In the genomic region with DNA sequence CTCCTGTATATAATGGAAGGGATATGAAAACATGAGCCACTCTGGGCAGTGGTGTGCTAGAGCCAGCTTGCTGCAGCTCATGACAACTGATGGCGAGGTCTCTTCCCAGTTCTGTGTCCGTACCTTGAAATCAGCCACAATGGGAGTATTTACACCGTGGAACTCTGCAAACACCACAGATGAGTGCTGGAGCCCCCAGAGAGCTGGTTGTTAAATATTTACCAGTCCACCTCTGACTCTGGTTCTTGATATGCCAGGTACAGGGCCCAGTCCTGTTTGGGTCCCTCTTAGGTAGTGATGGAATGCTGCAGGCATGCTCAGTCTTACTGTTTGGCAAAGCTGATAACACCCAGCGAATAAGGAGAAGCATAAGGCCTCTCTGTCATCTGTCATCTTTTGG, we compare ENCODE assay signal across 18 cellular contexts.
A peak's percentile ranks its signal among the peaks of the same experiment; 100 is the strongest.
DNase-seq lines count a peak whose midpoint lies in the region; ATAC-seq, FAIRE-seq and TF ChIP-seq lines count a peak whose summit lies in the region.
"Had no signal": no experiment of that assay in that cellular context is flagged by ENCODE, and none has a peak within 500 bp of the region (broad histone marks: within the 10 kb centered on the region; RNA-seq: fewer than 3 reads in every experiment).

No MANE protein-coding gene starts in this region.

- H3K9me3 ChIP-seq in breast epithelium (no peaks in the 10 kb centered on the region), keratinocyte (ENCODE audit: control insufficient read depth, low read depth, low read length) (peaks cover 3% of the 10 kb centered on the region), spleen (peaks cover 0 to 7% (median 0%) of the 10 kb centered on the region in 8 donors), adrenal gland (replicated peaks in 1 of 3) (no peaks in the 10 kb centered on the region)
- H3K9me3 ChIP-seq: Peyer's patch had no signal

- ATAC-seq in HG03342 (IDR thresholded peaks at IDR 0.05; ENCODE audit: unreplicated experiment) = no peak
- ATAC-seq: GM12878, K562 had no signal

- TF ChIP-seq POLR2A in breast epithelium (IDR thresholded peaks at IDR 0.05) (no peak), spleen (IDR thresholded peaks at IDR 0.05) (no peak), adrenal gland (IDR thresholded peaks at IDR 0.05) (no peak)

- no peak for DNase-seq in MCF 10A (ENCODE audit: unreplicated experiment)
- no peak for DNase-seq in breast epithelium (ENCODE audit: low spot score in 2 of 2)
- no peak for DNase-seq in RWPE1 (ENCODE audit: low spot score)
- no peak for DNase-seq in keratinocyte (ENCODE audit: low read depth, low spot score)
- peak; percentile 13 for DNase-seq in spleen
- no peak for DNase-seq in adrenal gland
- no peak for DNase-seq in pons (ENCODE audit: low spot score)
- DNase-seq: DMS79, H9, NCI-H1048, NCI-H146, Peyer's patch, SHP77 treated with DMSO at 0.1 percent for 48 hours had no signal

- H3K27ac Mint-ChIP-seq in MCF 10A (ENCODE audit: low read depth, unreplicated experiment) = peak overlapping the region; percentile 93
- H3K27ac Mint-ChIP-seq: CD14-positive monocyte, H9 had no signal

- CTCF ChIA-PET in MCF 10A (lab: Yijun Ruan, JAX) = interaction anchor here (0.6 to 1.6 kb wide), 6 partner anchors 11 to 458 kb away, joined by 3 to 5 read pairs (median 3); no protein-coding TSS in a partner anchor
- CTCF ChIA-PET in RWPE1 (lab: Yijun Ruan, JAX) = interaction anchor here (0.8 to 1.1 kb wide), 2 partner anchors 67 to 283 kb away, joined by 3 to 4 read pairs; no protein-coding TSS in a partner anchor

- H3K4me3 Mint-ChIP-seq in MCF 10A (ENCODE audit: unreplicated experiment) = no peak overlapping the region
- H3K4me3 Mint-ChIP-seq: CD14-positive monocyte, H9 had no signal

- H3K27ac ChIP-seq in breast epithelium (no peak overlapping the region), RWPE1 (peak overlapping the region; percentile 58), keratinocyte (ENCODE audit: control insufficient read depth, insufficient read depth, low read length) (peak overlapping the region; percentile 94), spleen (no peak overlapping the region), adrenal gland (no peak overlapping the region)
- H3K27ac ChIP-seq: Peyer's patch had no signal

- BruUV-seq in MCF 10A (replicated peaks; lab: Mats Ljungman, UMichigan) = TSS peak; percentile 89

- no peaks in the 10 kb centered on the region for H4K20me1 ChIP-seq in keratinocyte (ENCODE audit: control insufficient read depth, extremely low read depth, insufficient read depth, low read length)

- no peaks in the 10 kb centered on the region for H3K79me2 ChIP-seq in keratinocyte (ENCODE audit: control insufficient read depth, insufficient read depth, low read length)

- 91 to 93% (median 92%) methylated on average over 4 of the region's 4 CpGs for WGBS in spleen, 5 donors
- 93 to 96% (median 94%) methylated on average over 4 of the region's 4 CpGs for WGBS in adrenal gland, 4 donors

- H3K4me1 ChIP-seq in breast epithelium (no peaks in the 10 kb centered on the region), keratinocyte (ENCODE audit: control insufficient read depth, extremely low read depth, insufficient read depth, low read length) (peaks cover 19% of the 10 kb centered on the region), spleen (no peaks in the 10 kb centered on the region), adrenal gland (replicated peaks in 1 of 2) (no peaks in the 10 kb centered on the region)
- H3K4me1 ChIP-seq: Peyer's patch had no signal

- POLR2A ChIA-PET in MCF 10A (lab: Yijun Ruan, JAX) (interaction anchor here (0.7 to 3.0 kb wide), 12 partner anchors 9 to 265 kb away, joined by 3 to 20 read pairs (median 7); no protein-coding TSS in a partner anchor), RWPE1 (lab: Yijun Ruan, JAX; ENCODE audit: low non-redundant PET) (no interaction called here)

- intact Hi-C loops in MCF 10A (cut with micrococcal nuclease) = no loop called here
- intact Hi-C loops in breast epithelium (cut with DNase I; ENCODE audit: low total_unique reads) = no loop called here
- intact Hi-C loops in spleen (cut with DNase I; ENCODE audit: low total_unique reads) = no loop called here
- intact Hi-C loops in adrenal gland (cut with DNase I) = no loop called here

- no peaks in the 10 kb centered on the region for H3K36me3 Mint-ChIP-seq in MCF 10A (ENCODE audit: insufficient read depth, unreplicated experiment)
- H3K36me3 Mint-ChIP-seq: CD14-positive monocyte had no signal

- peak overlapping the region; percentile 76 for H3K4me2 ChIP-seq in keratinocyte (ENCODE audit: control insufficient read depth, extremely low read depth, insufficient read depth, low read depth, low read length)

- H3K27me3 Mint-ChIP-seq in MCF 10A (ENCODE audit: insufficient read depth, unreplicated experiment) = no peaks in the 10 kb centered on the region

- H3K9ac ChIP-seq in keratinocyte (ENCODE audit: control insufficient read depth, extremely low read depth, insufficient read depth, low read length) = peak overlapping the region; percentile 48

- peak overlapping the region; percentile 78 for H2AFZ ChIP-seq in keratinocyte (ENCODE audit: control insufficient read depth, low read length)

- H3K36me3 ChIP-seq in breast epithelium = no peaks in the 10 kb centered on the region
- no peaks in the 10 kb centered on the region for H3K36me3 ChIP-seq in keratinocyte (ENCODE audit: control insufficient read depth in 2 of 2, extremely low read depth in 1 of 2, insufficient read depth in 2 of 2, low read length in 2 of 2)
- no peaks in the 10 kb centered on the region for H3K36me3 ChIP-seq in spleen
- H3K36me3 ChIP-seq in adrenal gland (replicated peaks in 1 of 2) = no peaks in the 10 kb centered on the region
- H3K36me3 ChIP-seq: Peyer's patch had no signal

- no peaks in the 10 kb centered on the region for H3K9me1 ChIP-seq in keratinocyte (ENCODE audit: control insufficient read depth, extremely low read depth, insufficient read depth, low read length)

- dilution Hi-C loops in keratinocyte (cut with MboI; ENCODE audit: extremely low pct_ligation_motif_present, low sequenced_read_pairs) = no loop called here

- FAIRE-seq in keratinocyte (lab: Jason Lieb, UNC) = no peak
- FAIRE-seq: GM12878, GM18507, K562 had no signal

- H3K27me3 ChIP-seq in breast epithelium (no peaks in the 10 kb centered on the region), keratinocyte (ENCODE audit: control insufficient read depth, extremely low read depth, insufficient read depth, low read length) (no peaks in the 10 kb centered on the region), spleen (replicated peaks in 1 of 7) (peaks cover 0 to 8% (median 0%) of the 10 kb centered on the region in 7 donors), adrenal gland (no peaks in the 10 kb centered on the region)
- H3K27me3 ChIP-seq: Peyer's patch had no signal

- TF ChIP-seq CTCF in MCF 10A (IDR thresholded peaks at IDR 0.05; ENCODE audit: unreplicated experiment) (no peak), breast epithelium (IDR thresholded peaks at IDR 0.05) (no peak), RWPE1 (conservative IDR thresholded peaks at IDR 0.05; ENCODE audit: low read depth) (no peak), keratinocyte (optimal IDR thresholded peaks at IDR 0.05 in 1 of 3, IDR thresholded peaks at IDR 0.05 in 1 of 3, conservative IDR thresholded peaks at IDR 0.05 in 1 of 3; ENCODE audit: extremely low read depth in 1 of 3, insufficient read depth in 2 of 3, low read length in 3 of 3) (no peak), spleen (IDR thresholded peaks at IDR 0.05 in 8 of 11, conservative IDR thresholded peaks at IDR 0.05 in 3 of 11) (no peak), adrenal gland (IDR thresholded peaks at IDR 0.05) (no peak)

- peaks cover 15% of the 10 kb centered on the region for H3K4me1 Mint-ChIP-seq in MCF 10A (ENCODE audit: insufficient read depth, unreplicated experiment)
- H3K4me1 Mint-ChIP-seq: CD14-positive monocyte had no signal

- H3K9me3 Mint-ChIP-seq in MCF 10A (ENCODE audit: unreplicated experiment) = no peaks in the 10 kb centered on the region
- H3K9me3 Mint-ChIP-seq: H9 had no signal

- no peak overlapping the region for H3K4me3 ChIP-seq in breast epithelium
- H3K4me3 ChIP-seq in keratinocyte (ENCODE audit: control insufficient read depth in 2 of 3, extremely low read depth in 1 of 3, insufficient read depth in 2 of 3, low read depth in 1 of 3, low read length in 3 of 3) = no peak overlapping the region
- H3K4me3 ChIP-seq in spleen = no peak overlapping the region
- no peak overlapping the region for H3K4me3 ChIP-seq in adrenal gland
- H3K4me3 ChIP-seq: GM12878, K562, Peyer's patch had no signal

Comparison
In these comparisons a context has a peak if more than half of its experiments do, and no peak if none do; other contexts are left out.
1. H3K27ac ChIP-seq: peak in RWPE1 (single experiment) and keratinocyte (single experiment); none in breast epithelium (0 of 2), spleen (0 of 8) and adrenal gland (0 of 5).